ENCODE assay signal across 23 cellular contexts in genomic region chrX:71464968-71465367, GRCh38.
DNase-seq lines count a peak whose midpoint lies in the region; ATAC-seq, FAIRE-seq and TF ChIP-seq lines count a peak whose summit lies in the region.
"Had no signal": no experiment of that assay in that cellular context is flagged by ENCODE, and none has a peak within 500 bp of the region (broad histone marks: within the 10 kb centered on the region; RNA-seq: fewer than 3 reads in every experiment).

No MANE protein-coding gene starts in this region.

- no peak for TF ChIP-seq POLR2A in K562 (conservative IDR thresholded peaks at IDR 0.05)

- no peak overlapping the region for H3K9ac ChIP-seq in K562 (ENCODE audit: insufficient read depth in 1 of 2, low read depth in 2 of 2, low read length in 2 of 2)
- H3K9ac ChIP-seq: BLaER1 had no signal

- H3K9me3 ChIP-seq in K562 (replicated peaks; ENCODE audit: control insufficient read depth, insufficient read depth, low read depth, low read length): no peaks in the 10 kb centered on the region
- H3K9me3 ChIP-seq in naive thymus-derived CD4-positive, alpha-beta T cell (ENCODE audit: control insufficient read depth in 2 of 3, low read length in 3 of 3): no peaks in the 10 kb centered on the region
- H3K9me3 ChIP-seq: BLaER1 had no signal

- POLR2A ChIA-PET in activated CD8-positive, alpha-beta T cell treated with anti-CD3 and anti-CD28 coated beads for 36 hours (lab: Charles Lee): no interaction called here
- POLR2A ChIA-PET in activated CD8-positive, alpha-beta T cell treated with anti-CD3 and anti-CD28 coated beads, Interleukin-2, amount 10 ng/mL, durations not matched to agents 7 days and 5 days (lab: Charles Lee): no interaction called here
- POLR2A ChIA-PET in K562 (lab: Yijun Ruan, JAX): interaction anchor here (0.9 to 1.1 kb wide), 2 partner anchors 10 to 67 kb away, joined by 3 read pairs; partner anchors contain the start of gene OGT
- POLR2A ChIA-PET in naive thymus-derived CD4-positive, alpha-beta T cell (lab: Charles Lee): no interaction called here

- no peak overlapping the region for H3K4me3 ChIP-seq in K562
- H3K4me3 ChIP-seq in naive thymus-derived CD4-positive, alpha-beta T cell (ENCODE audit: low read length): no peak overlapping the region
- H3K4me3 ChIP-seq: BLaER1, GM23338 had no signal

- H4K20me1 ChIP-seq in K562 (replicated peaks; ENCODE audit: control insufficient read depth, insufficient read depth, low read length): no peaks in the 10 kb centered on the region; the same call in 1 of the 2 replicates
- H4K20me1 ChIP-seq: BLaER1 had no signal

- H3K36me3 ChIP-seq in K562 (ENCODE audit: control insufficient read depth, insufficient read depth, low read length): peaks cover 70% of the 10 kb centered on the region
- H3K36me3 ChIP-seq in naive thymus-derived CD4-positive, alpha-beta T cell (ENCODE audit: control insufficient read depth in 2 of 3, insufficient read depth in 3 of 3, low read length in 3 of 3): peaks cover 13 to 38% (median 14%) of the 10 kb centered on the region in 3 experiments

- no peak overlapping the region for H3K4me3 Mint-ChIP-seq in activated CD8-positive, alpha-beta T cell treated with anti-CD3 and anti-CD28 coated beads for 36 hours
- no peak overlapping the region for H3K4me3 Mint-ChIP-seq in activated CD8-positive, alpha-beta T cell treated with anti-CD3 and anti-CD28 coated beads, Interleukin-2, amount 10 ng/mL, durations not matched to agents 7 days and 5 days
- no peak overlapping the region for H3K4me3 Mint-ChIP-seq in activated T-helper 17 cell treated with anti-CD3 and anti-CD28 coated beads, Interleukin-2, amount 50 U/mL, for 72 hours
- no peak overlapping the region for H3K4me3 Mint-ChIP-seq in naive thymus-derived CD4-positive, alpha-beta T cell
- H3K4me3 Mint-ChIP-seq: B cell; CD4-positive, CD25-positive, alpha-beta regulatory T cell; CD8-positive, alpha-beta memory T cell; GM23338; H9 had no signal

- H3K4me2 ChIP-seq in K562 (ENCODE audit: insufficient read depth, low read length): no peak overlapping the region
- H3K4me2 ChIP-seq: BLaER1, GM23338 had no signal

- no peak overlapping the region for H3K27ac ChIP-seq in K562 (ENCODE audit: extremely low read depth, low read depth, low read length)
- H3K27ac ChIP-seq in naive thymus-derived CD4-positive, alpha-beta T cell (ENCODE audit: low read depth, low read length): no peak overlapping the region
- H3K27ac ChIP-seq: 22Rv1, BLaER1, C4-2B had no signal

- no peaks in the 10 kb centered on the region for H3K9me1 ChIP-seq in K562 (ENCODE audit: control insufficient read depth, insufficient read depth, low read length)

- peak overlapping the region; percentile 10 for H3K27ac Mint-ChIP-seq in activated CD8-positive, alpha-beta T cell treated with anti-CD3 and anti-CD28 coated beads for 36 hours
- H3K27ac Mint-ChIP-seq in activated CD8-positive, alpha-beta T cell treated with anti-CD3 and anti-CD28 coated beads, Interleukin-2, amount 10 ng/mL, durations not matched to agents 7 days and 5 days: no peak overlapping the region
- H3K27ac Mint-ChIP-seq in activated T-helper 17 cell treated with anti-CD3 and anti-CD28 coated beads, Interleukin-2, amount 50 U/mL, for 72 hours: peak overlapping the region; percentile 56
- peak overlapping the region in 5 of 9 donors; percentile 6 to 71 (median 21) for H3K27ac Mint-ChIP-seq in naive thymus-derived CD4-positive, alpha-beta T cell
- H3K27ac Mint-ChIP-seq: B cell, GM23338, H9 had no signal

- no peaks in the 10 kb centered on the region for H3K27me3 ChIP-seq in K562 (ENCODE audit: control insufficient read depth in 2 of 2, insufficient read depth in 2 of 2, low read length in 2 of 2)
- no peaks in the 10 kb centered on the region for H3K27me3 ChIP-seq in naive thymus-derived CD4-positive, alpha-beta T cell (ENCODE audit: control insufficient read depth in 2 of 2, insufficient read depth in 2 of 2, low read length in 2 of 2)

- no peak overlapping the region for H2AFZ ChIP-seq in K562 (ENCODE audit: low read depth, low read length)
- H2AFZ ChIP-seq: GM23338 had no signal

- no peak for DNase-seq in activated CD8-positive, alpha-beta T cell treated with anti-CD3 and anti-CD28 coated beads for 36 hours
- no peak for DNase-seq in activated CD8-positive, alpha-beta T cell treated with anti-CD3 and anti-CD28 coated beads, Interleukin-2, amount 10 ng/mL, durations not matched to agents 7 days and 5 days
- DNase-seq in K562 (ENCODE audit: extremely low read depth in 1 of 4, low spot score in 3 of 4) (no peak), NCI-H1048 (lab: John Stamatoyannopoulos, UW) (no peak), NCI-H1092 (lab: John Stamatoyannopoulos, UW) (no peak)
- no peak for DNase-seq in naive thymus-derived CD4-positive, alpha-beta T cell
- DNase-seq in activated CD4-positive, alpha-beta T cell treated with anti-CD3 and anti-CD28 coated beads for 48 hours: no peak
- DNase-seq: CD4-positive, CD25-positive, alpha-beta regulatory T cell; CD8-positive, alpha-beta memory T cell; DMS 273 treated with DMSO at 0.1 percent for 48 hours; DMS79 treated with DMSO at 0.1 percent for 48 hours; GF-D8; H9 had no signal

- FAIRE-seq in K562 (lab: Jason Lieb, UNC): no peak
- FAIRE-seq: A204.1, GM12891, GM18507 had no signal

- H3K4me1 Mint-ChIP-seq in activated CD8-positive, alpha-beta T cell treated with anti-CD3 and anti-CD28 coated beads for 36 hours (ENCODE audit: low read depth): no peaks in the 10 kb centered on the region
- H3K4me1 Mint-ChIP-seq in activated CD8-positive, alpha-beta T cell treated with anti-CD3 and anti-CD28 coated beads, Interleukin-2, amount 10 ng/mL, durations not matched to agents 7 days and 5 days (ENCODE audit: low read depth): no peaks in the 10 kb centered on the region
- H3K4me1 Mint-ChIP-seq in activated T-helper 17 cell treated with anti-CD3 and anti-CD28 coated beads, Interleukin-2, amount 50 U/mL, for 72 hours: no peaks in the 10 kb centered on the region
- H3K4me1 Mint-ChIP-seq in naive thymus-derived CD4-positive, alpha-beta T cell: peaks cover 0 to 4% (median 0%) of the 10 kb centered on the region in 7 donors
- H3K4me1 Mint-ChIP-seq: B cell; CD8-positive, alpha-beta memory T cell; H9 had no signal

- no peak for ATAC-seq in activated CD8-positive, alpha-beta T cell treated with anti-CD3 and anti-CD28 coated beads for 36 hours
- no peak for ATAC-seq in activated CD8-positive, alpha-beta T cell treated with anti-CD3 and anti-CD28 coated beads, Interleukin-2, amount 10 ng/mL, durations not matched to agents 7 days and 5 days
- ATAC-seq in activated T-helper 17 cell treated with anti-CD3 and anti-CD28 coated beads, Interleukin-2, amount 50 U/mL, for 72 hours (replicated peaks): no peak
- ATAC-seq in K562: no peak
- ATAC-seq in naive thymus-derived CD4-positive, alpha-beta T cell: no peak
- ATAC-seq: GM23338, HCT116 had no signal

- no peaks in the 10 kb centered on the region for H3K9me3 Mint-ChIP-seq in activated CD8-positive, alpha-beta T cell treated with anti-CD3 and anti-CD28 coated beads for 36 hours
- H3K9me3 Mint-ChIP-seq in activated CD8-positive, alpha-beta T cell treated with anti-CD3 and anti-CD28 coated beads, Interleukin-2, amount 10 ng/mL, durations not matched to agents 7 days and 5 days (ENCODE audit: insufficient read depth): no peaks in the 10 kb centered on the region
- no peaks in the 10 kb centered on the region for H3K9me3 Mint-ChIP-seq in activated T-helper 17 cell treated with anti-CD3 and anti-CD28 coated beads, Interleukin-2, amount 50 U/mL, for 72 hours
- peaks cover 0 to 2% (median 0%) of the 10 kb centered on the region in 11 donors for H3K9me3 Mint-ChIP-seq in naive thymus-derived CD4-positive, alpha-beta T cell
- H3K9me3 Mint-ChIP-seq: CD4-positive, CD25-positive, alpha-beta regulatory T cell; CD8-positive, alpha-beta memory T cell; GM23338 had no signal

- CTCF ChIA-PET in activated CD8-positive, alpha-beta T cell treated with anti-CD3 and anti-CD28 coated beads for 36 hours (lab: Charles Lee): interaction anchor here (1.4 kb wide), 1 partner anchor 90 kb away, joined by 3 read pairs; no protein-coding TSS in a partner anchor
- CTCF ChIA-PET in activated CD8-positive, alpha-beta T cell treated with anti-CD3 and anti-CD28 coated beads, Interleukin-2, amount 10 ng/mL, durations not matched to agents 7 days and 5 days (lab: Charles Lee): no interaction called here
- CTCF ChIA-PET in K562 (lab: Yijun Ruan, JAX; ENCODE audit: low intra/inter-chr PET ratio): no interaction called here
- CTCF ChIA-PET in naive thymus-derived CD4-positive, alpha-beta T cell (lab: Charles Lee): no interaction called here

- in situ Hi-C loops in K562 (cut with MboI): no loop called here

- TF ChIP-seq EP300 in K562 (IDR thresholded peaks at IDR 0.05; ENCODE audit: low read length): peak; percentile 73

- peaks cover 27% of the 10 kb centered on the region for H3K36me3 Mint-ChIP-seq in activated CD8-positive, alpha-beta T cell treated with anti-CD3 and anti-CD28 coated beads for 36 hours (ENCODE audit: low read depth)
- H3K36me3 Mint-ChIP-seq in activated CD8-positive, alpha-beta T cell treated with anti-CD3 and anti-CD28 coated beads, Interleukin-2, amount 10 ng/mL, durations not matched to agents 7 days and 5 days (ENCODE audit: low read depth): peaks cover 47% of the 10 kb centered on the region
- H3K36me3 Mint-ChIP-seq in activated T-helper 17 cell treated with anti-CD3 and anti-CD28 coated beads, Interleukin-2, amount 50 U/mL, for 72 hours (ENCODE audit: low read depth): peaks cover 73% of the 10 kb centered on the region
- H3K36me3 Mint-ChIP-seq in naive thymus-derived CD4-positive, alpha-beta T cell: peaks cover 6 to 32% (median 21%) of the 10 kb centered on the region in 5 donors

- no peak for TF ChIP-seq CTCF in activated CD8-positive, alpha-beta T cell treated with anti-CD3 and anti-CD28 coated beads for 36 hours (IDR thresholded peaks at IDR 0.05)
- TF ChIP-seq CTCF in K562 (IDR thresholded peaks at IDR 0.05 in 2 of 3, conservative IDR thresholded peaks at IDR 0.05 in 1 of 3; ENCODE audit: insufficient read depth in 2 of 3, low read depth in 1 of 3, low read length in 3 of 3): no peak

- no TSS peak for BruUV-seq in K562 (replicated peaks; lab: Mats Ljungman, UMichigan)

- H3K27me3 Mint-ChIP-seq in activated CD8-positive, alpha-beta T cell treated with anti-CD3 and anti-CD28 coated beads for 36 hours: no peaks in the 10 kb centered on the region
- no peaks in the 10 kb centered on the region for H3K27me3 Mint-ChIP-seq in activated CD8-positive, alpha-beta T cell treated with anti-CD3 and anti-CD28 coated beads, Interleukin-2, amount 10 ng/mL, durations not matched to agents 7 days and 5 days (ENCODE audit: low read depth)
- H3K27me3 Mint-ChIP-seq in activated T-helper 17 cell treated with anti-CD3 and anti-CD28 coated beads, Interleukin-2, amount 50 U/mL, for 72 hours: no peaks in the 10 kb centered on the region
- H3K27me3 Mint-ChIP-seq in naive thymus-derived CD4-positive, alpha-beta T cell: no peaks in the 10 kb centered on the region
- H3K27me3 Mint-ChIP-seq: B cell; CD4-positive, CD25-positive, alpha-beta regulatory T cell had no signal

- intact Hi-C loops in activated CD8-positive, alpha-beta T cell treated with anti-CD3 and anti-CD28 coated beads for 36 hours (cut with micrococcal nuclease): no loop called here
- intact Hi-C loops in K562 (cut with micrococcal nuclease): no loop called here
- intact Hi-C loops in naive thymus-derived CD4-positive, alpha-beta T cell (cut with micrococcal nuclease): no loop called here

- H3K4me1 ChIP-seq in K562 (replicated peaks in 1 of 2; ENCODE audit: control insufficient read depth in 2 of 2, insufficient read depth in 2 of 2, low read length in 2 of 2): no peaks in the 10 kb centered on the region; a peak in 2 of 5 replicates
- no peaks in the 10 kb centered on the region for H3K4me1 ChIP-seq in naive thymus-derived CD4-positive, alpha-beta T cell (ENCODE audit: control insufficient read depth in 2 of 2, insufficient read depth in 2 of 2, low read length in 2 of 2)
- H3K4me1 ChIP-seq: BLaER1 had no signal

- no peaks in the 10 kb centered on the region for H3K79me2 ChIP-seq in K562 (ENCODE audit: control insufficient read depth, insufficient read depth, low read length)

- no peak for TF ChIP-seq RAD21 in K562 (CRISPR knock-in tag; conservative IDR thresholded peaks at IDR 0.05 in 1 of 2, IDR thresholded peaks at IDR 0.05 in 1 of 2)
